ENCODE assay signal across 1 cellular context in the genomic region with DNA sequence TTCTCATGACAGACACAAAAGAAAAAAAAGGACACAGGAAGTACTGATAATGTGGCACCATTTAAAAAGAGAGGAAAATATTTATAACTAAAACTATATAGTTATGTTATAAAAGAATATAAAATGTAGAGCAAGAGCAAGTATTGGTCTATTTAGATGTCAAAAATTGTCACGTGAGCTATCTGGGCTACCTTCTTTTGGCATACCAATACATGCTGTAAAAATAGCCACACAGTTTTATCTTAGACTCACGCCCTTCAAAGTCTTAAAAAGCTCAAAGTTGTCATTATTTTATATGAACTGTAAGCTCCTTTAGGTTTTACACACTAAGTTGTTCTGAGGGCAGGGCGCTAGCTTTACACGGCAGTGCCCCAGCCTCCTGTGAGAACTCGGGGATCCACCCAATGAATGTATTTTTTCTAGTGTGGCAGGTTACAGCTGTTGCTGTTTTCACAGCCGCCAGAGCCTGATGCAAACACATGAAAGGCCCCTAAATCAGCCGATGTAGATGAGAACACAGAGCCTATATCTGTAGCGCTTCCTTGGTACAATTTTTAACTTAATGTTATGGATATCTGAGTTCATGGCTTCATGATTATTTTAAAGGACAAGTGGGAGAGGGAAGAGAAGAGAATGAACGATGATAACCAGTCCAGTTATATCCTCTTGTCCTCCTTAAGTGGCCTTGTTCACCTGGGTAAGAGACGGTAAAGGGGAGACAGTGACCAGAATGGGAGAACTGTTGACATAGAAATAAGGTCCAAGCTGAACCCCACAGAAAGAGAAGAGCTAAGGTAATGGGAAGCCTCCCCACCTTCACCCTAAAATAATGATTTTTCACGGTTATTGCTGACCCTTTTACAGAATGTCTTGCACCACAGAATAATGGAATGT.
A peak's percentile ranks its signal among the peaks of the same experiment; 100 is the strongest.
TF ChIP-seq lines count a peak whose summit lies in the region.

No MANE protein-coding gene starts in this region.

TF ChIP-seq in K562, 482 proteins besides CTCF, POLR2A, EP300 and RAD21 (continued from another document and continues in another):
- TF ChIP-seq ZNF318 (IDR thresholded peaks at IDR 0.05; ENCODE audit: borderline replicate concordance in 1 of 2, low read depth in 1 of 2): no peak
- TF ChIP-seq, protein P1, sequence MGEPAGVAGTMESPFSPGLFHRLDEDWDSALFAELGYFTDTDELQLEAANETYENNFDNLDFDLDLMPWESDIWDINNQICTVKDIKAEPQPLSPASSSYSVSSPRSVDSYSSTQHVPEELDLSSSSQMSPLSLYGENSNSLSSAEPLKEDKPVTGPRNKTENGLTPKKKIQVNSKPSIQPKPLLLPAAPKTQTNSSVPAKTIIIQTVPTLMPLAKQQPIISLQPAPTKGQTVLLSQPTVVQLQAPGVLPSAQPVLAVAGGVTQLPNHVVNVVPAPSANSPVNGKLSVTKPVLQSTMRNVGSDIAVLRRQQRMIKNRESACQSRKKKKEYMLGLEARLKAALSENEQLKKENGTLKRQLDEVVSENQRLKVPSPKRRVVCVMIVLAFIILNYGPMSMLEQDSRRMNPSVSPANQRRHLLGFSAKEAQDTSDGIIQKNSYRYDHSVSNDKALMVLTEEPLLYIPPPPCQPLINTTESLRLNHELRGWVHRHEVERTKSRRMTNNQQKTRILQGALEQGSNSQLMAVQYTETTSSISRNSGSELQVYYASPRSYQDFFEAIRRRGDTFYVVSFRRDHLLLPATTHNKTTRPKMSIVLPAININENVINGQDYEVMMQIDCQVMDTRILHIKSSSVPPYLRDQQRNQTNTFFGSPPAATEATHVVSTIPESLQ (CRISPR knock-in tag; IDR thresholded peaks at IDR 0.05): no peak
- no peak for TF ChIP-seq SPI1 (IDR thresholded peaks at IDR 0.05; ENCODE audit: borderline replicate concordance, low read depth, low read length)
- TF ChIP-seq, protein P2, sequence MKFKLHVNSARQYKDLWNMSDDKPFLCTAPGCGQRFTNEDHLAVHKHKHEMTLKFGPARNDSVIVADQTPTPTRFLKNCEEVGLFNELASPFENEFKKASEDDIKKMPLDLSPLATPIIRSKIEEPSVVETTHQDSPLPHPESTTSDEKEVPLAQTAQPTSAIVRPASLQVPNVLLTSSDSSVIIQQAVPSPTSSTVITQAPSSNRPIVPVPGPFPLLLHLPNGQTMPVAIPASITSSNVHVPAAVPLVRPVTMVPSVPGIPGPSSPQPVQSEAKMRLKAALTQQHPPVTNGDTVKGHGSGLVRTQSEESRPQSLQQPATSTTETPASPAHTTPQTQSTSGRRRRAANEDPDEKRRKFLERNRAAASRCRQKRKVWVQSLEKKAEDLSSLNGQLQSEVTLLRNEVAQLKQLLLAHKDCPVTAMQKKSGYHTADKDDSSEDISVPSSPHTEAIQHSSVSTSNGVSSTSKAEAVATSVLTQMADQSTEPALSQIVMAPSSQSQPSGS (CRISPR knock-in tag; IDR thresholded peaks at IDR 0.05): no peak
- no peak for TF ChIP-seq MCM7 (IDR thresholded peaks at IDR 0.05)
- no peak for TF ChIP-seq RFX5 (IDR thresholded peaks at IDR 0.05; ENCODE audit: low read depth, low read length)
- TF ChIP-seq FOXP1 (CRISPR knock-in tag; IDR thresholded peaks at IDR 0.05): no peak
- no peak; the same call in 1 of the 2 replicates for TF ChIP-seq PKNOX1 (IDR thresholded peaks at IDR 0.05)
- TF ChIP-seq HCFC1 (IDR thresholded peaks at IDR 0.05; ENCODE audit: low read depth, low read length): no peak
- no peak for TF ChIP-seq RBM15 (IDR thresholded peaks at IDR 0.05; ENCODE audit: insufficient read depth, low read length)
- 0 out of 2 replicates have a peak, but pooled peaks have one; percentile 8 for TF ChIP-seq ZNF76 (CRISPR knock-in tag; IDR thresholded peaks at IDR 0.05; ENCODE audit: borderline replicate concordance)
- TF ChIP-seq ZBTB9 (CRISPR knock-in tag; IDR thresholded peaks at IDR 0.05): 0 out of 2 replicates have a peak, but pooled peaks have one; percentile 24
- TF ChIP-seq ZKSCAN1 (IDR thresholded peaks at IDR 0.05; ENCODE audit: low read depth, low read length): no peak
- TF ChIP-seq IRF1 (CRISPR knock-in tag; IDR thresholded peaks at IDR 0.05; ENCODE audit: borderline replicate concordance): no peak
- no peak for TF ChIP-seq CBFB (CRISPR knock-in tag; IDR thresholded peaks at IDR 0.05)
- TF ChIP-seq HNRNPH1 (optimal IDR thresholded peaks at IDR 0.05; ENCODE audit: low read depth, low read length): no peak
- no peak for TF ChIP-seq ZNF224 (CRISPR knock-in tag; IDR thresholded peaks at IDR 0.05)
- TF ChIP-seq ZNF766 (CRISPR knock-in tag; conservative IDR thresholded peaks at IDR 0.05): no peak
- TF ChIP-seq TAF1 (IDR thresholded peaks at IDR 0.05; ENCODE audit: control insufficient read depth, extremely low read depth, insufficient read depth, low read length, severe bottlenecking): no peak
- TF ChIP-seq, protein P3, sequence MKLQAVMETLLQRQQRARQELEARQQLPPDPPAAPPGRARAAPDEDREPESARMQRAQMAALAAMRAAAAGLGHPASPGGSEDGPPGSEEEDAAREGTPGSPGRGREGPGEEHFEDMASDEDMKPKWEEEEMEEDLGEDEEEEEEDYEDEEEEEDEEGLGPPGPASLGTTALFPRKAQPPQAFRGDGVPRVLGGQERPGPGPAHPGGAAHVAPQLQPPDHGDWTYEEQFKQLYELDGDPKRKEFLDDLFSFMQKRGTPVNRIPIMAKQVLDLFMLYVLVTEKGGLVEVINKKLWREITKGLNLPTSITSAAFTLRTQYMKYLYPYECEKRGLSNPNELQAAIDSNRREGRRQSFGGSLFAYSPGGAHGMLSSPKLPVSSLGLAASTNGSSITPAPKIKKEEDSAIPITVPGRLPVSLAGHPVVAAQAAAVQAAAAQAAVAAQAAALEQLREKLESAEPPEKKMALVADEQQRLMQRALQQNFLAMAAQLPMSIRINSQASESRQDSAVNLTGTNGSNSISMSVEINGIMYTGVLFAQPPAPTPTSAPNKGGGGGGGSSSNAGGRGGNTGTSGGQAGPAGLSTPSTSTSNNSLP (IDR thresholded peaks at IDR 0.05; ENCODE audit: borderline replicate concordance, low read depth, low read length): no peak
- no peak for TF ChIP-seq HMGN3 (IDR thresholded peaks at IDR 0.05; ENCODE audit: borderline replicate concordance, extremely low read depth, insufficient read length, low read depth, low read length)
- TF ChIP-seq ERF (CRISPR knock-in tag; IDR thresholded peaks at IDR 0.05): no peak
- no peak for TF ChIP-seq MAZ (CRISPR knock-in tag; conservative IDR thresholded peaks at IDR 0.05 in 1 of 2, IDR thresholded peaks at IDR 0.05 in 1 of 2)
- peak; percentile 53 for TF ChIP-seq ATF7 (IDR thresholded peaks at IDR 0.05)
- peak; percentile 23; the same call in 1 of the 2 replicates for TF ChIP-seq VEZF1 (CRISPR knock-in tag; IDR thresholded peaks at IDR 0.05)
- TF ChIP-seq TEAD1 (CRISPR knock-in tag; IDR thresholded peaks at IDR 0.05): no peak
- no peak for TF ChIP-seq NEUROD1 (IDR thresholded peaks at IDR 0.05; ENCODE audit: borderline replicate concordance, low read depth, low read length, partially characterized antibody)
- no peak for TF ChIP-seq TFAM (CRISPR knock-in tag; conservative IDR thresholded peaks at IDR 0.05)
- TF ChIP-seq, protein P4, sequence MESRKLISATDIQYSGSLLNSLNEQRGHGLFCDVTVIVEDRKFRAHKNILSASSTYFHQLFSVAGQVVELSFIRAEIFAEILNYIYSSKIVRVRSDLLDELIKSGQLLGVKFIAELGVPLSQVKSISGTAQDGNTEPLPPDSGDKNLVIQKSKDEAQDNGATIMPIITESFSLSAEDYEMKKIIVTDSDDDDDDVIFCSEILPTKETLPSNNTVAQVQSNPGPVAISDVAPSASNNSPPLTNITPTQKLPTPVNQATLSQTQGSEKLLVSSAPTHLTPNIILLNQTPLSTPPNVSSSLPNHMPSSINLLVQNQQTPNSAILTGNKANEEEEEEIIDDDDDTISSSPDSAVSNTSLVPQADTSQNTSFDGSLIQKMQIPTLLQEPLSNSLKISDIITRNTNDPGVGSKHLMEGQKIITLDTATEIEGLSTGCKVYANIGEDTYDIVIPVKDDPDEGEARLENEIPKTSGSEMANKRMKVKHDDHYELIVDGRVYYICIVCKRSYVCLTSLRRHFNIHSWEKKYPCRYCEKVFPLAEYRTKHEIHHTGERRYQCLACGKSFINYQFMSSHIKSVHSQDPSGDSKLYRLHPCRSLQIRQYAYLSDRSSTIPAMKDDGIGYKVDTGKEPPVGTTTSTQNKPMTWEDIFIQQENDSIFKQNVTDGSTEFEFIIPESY (CRISPR knock-in tag; IDR thresholded peaks at IDR 0.05): no peak
- no peak for TF ChIP-seq HDAC6 (IDR thresholded peaks at IDR 0.05; ENCODE audit: low read depth, low read length)
- no peak for TF ChIP-seq SRSF3 (IDR thresholded peaks at IDR 0.05; ENCODE audit: insufficient read depth, low read length)
